Comparison of ENCODE assay signal across 17 cellular contexts in genomic region chr3:152395764-152396163, GRCh38.
DNase-seq lines count a peak whose midpoint lies in the region; ATAC-seq and TF ChIP-seq lines count a peak whose summit lies in the region.
"Had no signal": no experiment of that assay in that cellular context is flagged by ENCODE, and none has a peak within 500 bp of the region (broad histone marks: within the 10 kb centered on the region; RNA-seq: fewer than 3 reads in every experiment).

No MANE protein-coding gene starts in this region.

- no peak overlapping the region for H3K9ac ChIP-seq in endodermal cell (ENCODE audit: extremely low read depth, low read length, poor library complexity, severe bottlenecking)

- TF ChIP-seq POLR2A in heart left ventricle (IDR thresholded peaks at IDR 0.05): no peak

- H3K4me3 Mint-ChIP-seq in endodermal cell: no peak overlapping the region
- H3K4me3 Mint-ChIP-seq in natural killer cell: no peak overlapping the region

- WGBS in heart left ventricle, 4 donors: 66 to 76% (median 70%) methylated on average over 4 of the region's 4 CpGs
- 80 to 95% methylated on average over 2 to 4 of the region's 4 CpGs for WGBS in endodermal cell (ENCODE audit: insufficient coverage in 1 of 2, insufficient read length in 1 of 2), 2 experiments

- TF ChIP-seq CTCF in heart left ventricle (IDR thresholded peaks at IDR 0.05): no peak
- TF ChIP-seq CTCF in endodermal cell (conservative IDR thresholded peaks at IDR 0.05): no peak
- no peak for TF ChIP-seq CTCF in natural killer cell (IDR thresholded peaks at IDR 0.05)

- H3K27ac Mint-ChIP-seq in endodermal cell (no peak overlapping the region), natural killer cell (peak overlapping the region; percentile 13 to 78)

- H3K9me3 Mint-ChIP-seq in endodermal cell: no peaks in the 10 kb centered on the region
- no peaks in the 10 kb centered on the region for H3K9me3 Mint-ChIP-seq in natural killer cell

- DNase-seq in heart left ventricle (no peak), cardiac septum (ENCODE audit: low spot score) (no peak), endodermal cell (peak; percentile 63), natural killer cell (no peak), C1 segment of cervical spinal cord (lab: John Stamatoyannopoulos, UW) (no peak), medulla oblongata (ENCODE audit: extremely low spot score) (no peak)
- DNase-seq: caudate nucleus; DND-41; foreskin melanocyte; NCI-H1417 treated with DMSO at 0.1 percent for 48 hours; NCI-H2171; NCI-H774; stimulated activated CD4-positive, alpha-beta T cell treated with anti-CD3 and anti-CD28 coated beads, Interleukin-4, amount 100 ng/mL, for 24 hours; substantia nigra had no signal

- H3K27ac ChIP-seq in heart left ventricle: peak overlapping the region in 6 of 12 donors; percentile 3 to 91 (median 31)
- H3K27ac ChIP-seq in endodermal cell (ENCODE audit: low read depth, low read length): no peak overlapping the region
- H3K27ac ChIP-seq: VCaP had no signal

- intact Hi-C loops in heart left ventricle (cut with DNase I): no loop called here
- intact Hi-C loops in cardiac septum (cut with DNase I): no loop called here
- intact Hi-C loops in natural killer cell (cut with micrococcal nuclease): no loop called here

- H3K4me3 ChIP-seq in heart left ventricle (no peak overlapping the region), endodermal cell (ENCODE audit: low read length) (no peak overlapping the region)

- H3K36me3 ChIP-seq in heart left ventricle: peaks cover 0 to 24% (median 0%) of the 10 kb centered on the region in 9 donors
- no peaks in the 10 kb centered on the region for H3K36me3 ChIP-seq in endodermal cell (ENCODE audit: control insufficient read depth, insufficient read depth, low read length)

- no peaks in the 10 kb centered on the region for H3K27me3 ChIP-seq in heart left ventricle
- H3K27me3 ChIP-seq in endodermal cell (ENCODE audit: control insufficient read depth, insufficient read depth, low read length, poor library complexity, severe bottlenecking): no peaks in the 10 kb centered on the region

- H3K36me3 Mint-ChIP-seq in endodermal cell (ENCODE audit: low read depth): no peaks in the 10 kb centered on the region
- H3K36me3 Mint-ChIP-seq in natural killer cell: no peaks in the 10 kb centered on the region

- ATAC-seq in heart left ventricle: peak in 3 of 4 donors; percentile 29 to 44 (median 44)
- no peak for ATAC-seq in natural killer cell
- no peak for ATAC-seq in HG02678 (IDR thresholded peaks at IDR 0.05; ENCODE audit: unreplicated experiment)
- ATAC-seq: HCT116 had no signal

- H3K27me3 Mint-ChIP-seq in endodermal cell (ENCODE audit: insufficient read depth) (no peaks in the 10 kb centered on the region), natural killer cell (ENCODE audit: low read depth in 2 of 2) (no peaks in the 10 kb centered on the region)

- peaks cover 5% of the 10 kb centered on the region for H3K4me1 Mint-ChIP-seq in endodermal cell
- H3K4me1 Mint-ChIP-seq in natural killer cell: peaks cover 67 to 71% of the 10 kb centered on the region in 2 donors

- H3K9me3 ChIP-seq in heart left ventricle (peaks cover 0 to 3% (median 0%) of the 10 kb centered on the region in 12 donors), endodermal cell (ENCODE audit: control insufficient read depth, low read length) (no peaks in the 10 kb centered on the region)

- H3K4me1 ChIP-seq in heart left ventricle (peaks cover 29 to 95% (median 86%) of the 10 kb centered on the region in 12 donors), endodermal cell (ENCODE audit: control insufficient read depth, insufficient read depth, low read length) (no peaks in the 10 kb centered on the region)

Comparison
In these comparisons a context has a peak if more than half of its experiments do, and no peak if none do; other contexts are left out.
1. ATAC-seq: peak in heart left ventricle (3 of 4); none in natural killer cell (0 of 3) and HG02678 (single experiment).